Comparison of ENCODE assay signal across 35 cellular contexts in the genomic region with DNA sequence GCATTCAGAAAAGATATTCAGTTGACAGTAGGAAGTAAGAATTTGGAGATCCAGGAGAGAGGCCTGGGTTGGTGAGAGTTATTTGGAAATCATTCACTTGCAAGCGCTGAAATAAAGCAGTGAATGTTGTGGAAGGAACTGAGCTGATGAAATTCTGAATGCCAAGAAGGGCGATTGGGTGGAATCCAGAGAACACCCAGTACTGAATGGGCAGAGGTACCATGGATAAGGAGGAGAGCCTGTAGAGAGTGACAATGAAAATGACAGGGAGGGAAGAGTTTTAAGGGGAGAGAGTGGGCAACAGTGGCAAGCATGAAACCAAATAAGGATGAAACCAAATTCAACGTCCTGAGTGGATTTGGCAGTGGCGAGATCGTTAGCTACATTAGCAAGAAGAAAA. TPM values are rescaled to one million over a fixed set of nuclear protein-coding genes. Genes with fewer than 3 reads are reported as not detected.
"Had no signal": no experiment of that assay in that cellular context is flagged by ENCODE, and none has a peak within 500 bp of the region (broad histone marks: within the 10 kb centered on the region; RNA-seq: fewer than 3 reads in every experiment).

No MANE protein-coding gene starts in this region.

- FAIRE-seq: astrocyte had no signal

- H3K36me3 ChIP-seq: adrenal gland, ascending aorta, brain microvascular endothelial cell, breast epithelium, cardiac muscle cell had no signal

- H3K9me3 ChIP-seq: adrenal gland, body of pancreas had no signal

- H3K27ac ChIP-seq: adrenal gland, ascending aorta, body of pancreas, brain microvascular endothelial cell, breast epithelium, cardiac muscle cell had no signal

- H3K27me3 ChIP-seq: adrenal gland, ascending aorta, body of pancreas, brain microvascular endothelial cell, breast epithelium, cardiac muscle cell had no signal

- ATAC-seq: activated naive CD4-positive, alpha-beta T cell treated with anti-CD3 and anti-CD28 coated beads, Interleukin-2, amount 50 U/mL, for 72 hours; activated naive CD8-positive, alpha-beta T cell treated with anti-CD3 and anti-CD28 coated beads, Interleukin-2, amount 50 U/mL, for 24 hours; activated T-cell treated with anti-CD3 and anti-CD28 coated beads, Interleukin-2, amount 50 U/mL, for 4 hours; activated T-cell treated with anti-CD3 and anti-CD28 coated beads, Interleukin-2, amount 50 U/mL, for 72 hours; activated T-helper 17 cell treated with anti-CD3 and anti-CD28 coated beads, Interleukin-2, amount 50 U/mL, for 72 hours; body of pancreas had no signal

- H3K4me3 ChIP-seq: adrenal gland, ascending aorta, body of pancreas, breast epithelium, cardiac muscle cell had no signal

- H3K4me1 ChIP-seq: adrenal gland, ascending aorta, body of pancreas, breast epithelium had no signal

- DNase-seq: activated effector memory CD4-positive, alpha-beta T cell treated with anti-CD3 and anti-CD28 coated beads, Interleukin-2, amount 50 U/mL, for 16 hours; activated effector memory CD4-positive, alpha-beta T cell treated with Interleukin-2 at 50 U/mL for 16 hours; activated gamma-delta T cell; activated gamma-delta T cell treated with Interleukin-2 at 50 U/mL for 16 hours; activated naive CD4-positive, alpha-beta T cell; activated naive CD4-positive, alpha-beta T cell treated with anti-CD3 and anti-CD28 coated beads for 36 hours; activated naive CD4-positive, alpha-beta T cell treated with anti-CD3 and anti-CD28 coated beads, Interleukin-2, amount 10 ng/mL, durations not matched to agents 7 days and 5 days; activated naive CD4-positive, alpha-beta T cell treated with anti-CD3 and anti-CD28 coated beads, Interleukin-2, amount 50 U/mL, for 16 hours; activated naive CD4-positive, alpha-beta T cell treated with Interleukin-2 at 50 U/mL for 16 hours; activated naive CD8-positive, alpha-beta T cell treated with anti-CD3 and anti-CD28 coated beads for 36 hours; activated naive CD8-positive, alpha-beta T cell treated with anti-CD3 and anti-CD28 coated beads, Interleukin-2, amount 10 ng/mL, durations not matched to agents 7 days and 5 days; activated naive CD8-positive, alpha-beta T cell treated with anti-CD3 and anti-CD28 coated beads, Interleukin-2, amount 50 U/mL, for 24 hours; activated T-cell treated with anti-CD3 and anti-CD28 coated beads, Interleukin-2, amount 50 U/mL, for 1 hour; activated T-cell treated with anti-CD3 and anti-CD28 coated beads, Interleukin-2, amount 50 U/mL, for 24 hours; activated T-cell treated with anti-CD3 and anti-CD28 coated beads, Interleukin-2, amount 50 U/mL, for 4 hours; activated T-cell treated with anti-CD3 and anti-CD28 coated beads, Interleukin-2, amount 50 U/mL, for 48 hours; activated T-cell treated with anti-CD3 and anti-CD28 coated beads, Interleukin-2, amount 50 U/mL, for 72 hours; adrenal gland; amniotic stem cell; amygdala; anterior cingulate cortex; aorta; body of pancreas; brain microvascular endothelial cell; caudate nucleus; central memory CD4-positive, alpha-beta T cell; cerebellar nuclear complex had no signal

RNA-seq across cellular contexts. Expression of gene STOX2, which starts 6.7 kb away (rescaled TPM):
- total RNA-seq: activated naive CD4-positive, alpha-beta T cell treated with anti-CD3 and anti-CD28 coated beads for 36 hours; activated naive CD4-positive, alpha-beta T cell treated with anti-CD3 and anti-CD28 coated beads, Interleukin-2, amount 50 U/mL, for 72 hours; activated naive CD8-positive, alpha-beta T cell treated with anti-CD3 and anti-CD28 coated beads for 36 hours; activated naive CD8-positive, alpha-beta T cell treated with anti-CD3 and anti-CD28 coated beads, Interleukin-2, amount 10 ng/mL, durations not matched to agents 7 days and 5 days; activated T-cell treated with anti-CD3 and anti-CD28 coated beads, Interleukin-2, amount 50 U/mL, for 4 hours; activated T-helper 1 cell treated with anti-CD3 and anti-CD28 coated beads, Interleukin-12 subunit alpha, Interleukin-12 subunit beta, Interleukin-2, Interleukin-4 antibody, amounts not matched to agents 30 ng/mL and 10 ng/mL and 1 ng/mL, durations not matched to agents 14 hours and 24 hours and 36 hours; activated T-helper 17 cell treated with anti-CD3 and anti-CD28 coated beads, Interleukin-2, amount 50 U/mL, for 72 hours; activated T-helper 2 cell treated with anti-CD3 and anti-CD28 coated beads, Interferon-gamma antibody, Interleukin-2, Interleukin-4, amounts not matched to agents 10 μg/mL and 5 μg/mL and 100 μg/mL, durations not matched to agents 14 hours and 24 hours and 36 hours had no signal
